ENCODE assay signal across 8 cellular contexts in the genomic region with DNA sequence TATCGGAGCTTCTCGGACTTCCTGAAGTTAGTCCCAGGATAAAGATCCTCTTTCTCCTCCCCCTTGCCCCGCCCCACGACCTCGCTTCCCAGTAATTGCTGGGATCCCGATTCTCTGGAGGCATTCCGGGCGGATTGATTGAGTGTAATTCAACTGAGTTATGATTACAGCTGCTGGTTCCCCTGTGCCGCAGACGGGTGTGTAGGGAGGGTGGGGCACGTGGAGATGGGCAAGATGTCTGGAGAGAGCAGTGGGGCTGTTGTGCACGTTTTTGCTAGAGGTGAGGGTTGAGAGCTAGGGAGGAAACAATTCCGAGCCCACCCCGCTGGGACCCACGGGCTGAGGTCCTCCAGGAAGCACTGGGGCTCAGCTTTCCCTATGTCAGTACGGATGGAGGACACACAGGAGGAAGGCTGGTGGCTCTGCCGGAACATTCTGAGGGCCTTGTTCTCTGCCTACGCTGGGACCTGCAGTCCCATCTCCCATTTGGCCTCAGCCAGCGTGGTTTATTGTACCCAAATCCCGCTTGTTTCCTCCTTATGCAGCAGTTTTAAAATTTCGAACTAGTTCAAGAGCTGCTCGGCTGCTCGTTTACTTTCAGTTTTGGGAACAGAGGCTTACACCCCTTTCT. TPM values are rescaled to one million over a fixed set of nuclear protein-coding genes. Genes with fewer than 3 reads are reported as not detected.
A peak's percentile ranks its signal among the peaks of the same experiment; 100 is the strongest.
DNase-seq lines count a peak whose midpoint lies in the region; ATAC-seq and TF ChIP-seq lines count a peak whose summit lies in the region.

No MANE protein-coding gene starts in this region.

- no peak for DNase-seq in activated T-cell treated with anti-CD3 and anti-CD28 coated beads, Interleukin-2, amount 50 U/mL, for 4 hours
- DNase-seq in activated T-cell treated with anti-CD3 and anti-CD28 coated beads for 4 hours (no peak), lower lobe of right lung (no peak), type B pancreatic cell (ENCODE audit: extremely low spot score, unreplicated experiment) (no peak), HK-2 (ENCODE audit: unreplicated experiment) (no peak), GM19238 (ENCODE audit: insufficient read length, low spot score) (no peak), NCI-H128 (lab: John Stamatoyannopoulos, UW; ENCODE audit: unreplicated experiment) (no peak)
- peak; percentile 10 for DNase-seq in activated naive CD8-positive, alpha-beta T cell treated with anti-CD3 and anti-CD28 coated beads for 36 hours

- intact Hi-C loops in lower lobe of right lung (cut with DNase I) = no loop called here

- peak; percentile 13 to 27 for ATAC-seq in activated T-cell treated with anti-CD3 and anti-CD28 coated beads, Interleukin-2, amount 50 U/mL, for 4 hours
- no peak for ATAC-seq in lower lobe of right lung

- H3K4me3 Mint-ChIP-seq in activated T-cell treated with anti-CD3 and anti-CD28 coated beads, Interleukin-2, amount 50 U/mL, for 4 hours = peak overlapping the region; percentile 82
- H3K4me3 Mint-ChIP-seq in activated naive CD8-positive, alpha-beta T cell treated with anti-CD3 and anti-CD28 coated beads for 36 hours = peak overlapping the region; percentile 75
- H3K4me3 Mint-ChIP-seq in type B pancreatic cell = peak overlapping the region; percentile 78

- no peak overlapping the region for H3K27ac ChIP-seq in lower lobe of right lung

- TF ChIP-seq CTCF in lower lobe of right lung (IDR thresholded peaks at IDR 0.05) (no peak), type B pancreatic cell (conservative IDR thresholded peaks at IDR 0.05) (no peak)

- H3K27me3 Mint-ChIP-seq in activated T-cell treated with anti-CD3 and anti-CD28 coated beads, Interleukin-2, amount 50 U/mL, for 4 hours (ENCODE audit: low read depth) = peaks cover 90% of the 10 kb centered on the region
- H3K27me3 Mint-ChIP-seq in activated naive CD8-positive, alpha-beta T cell treated with anti-CD3 and anti-CD28 coated beads for 36 hours = peaks cover 96% of the 10 kb centered on the region
- H3K27me3 Mint-ChIP-seq in type B pancreatic cell = peaks cover 94% of the 10 kb centered on the region

- H3K27me3 ChIP-seq in lower lobe of right lung (ENCODE audit: low read depth) = peaks cover 100% of the 10 kb centered on the region

- H3K36me3 Mint-ChIP-seq in activated T-cell treated with anti-CD3 and anti-CD28 coated beads, Interleukin-2, amount 50 U/mL, for 4 hours (ENCODE audit: insufficient read depth) = peaks cover 3% of the 10 kb centered on the region
- H3K36me3 Mint-ChIP-seq in activated naive CD8-positive, alpha-beta T cell treated with anti-CD3 and anti-CD28 coated beads for 36 hours = peaks cover 9% of the 10 kb centered on the region
- peaks cover 5% of the 10 kb centered on the region for H3K36me3 Mint-ChIP-seq in type B pancreatic cell

- H3K4me1 Mint-ChIP-seq in activated T-cell treated with anti-CD3 and anti-CD28 coated beads, Interleukin-2, amount 50 U/mL, for 4 hours (ENCODE audit: low read depth) = peaks cover 53% of the 10 kb centered on the region
- H3K4me1 Mint-ChIP-seq in activated naive CD8-positive, alpha-beta T cell treated with anti-CD3 and anti-CD28 coated beads for 36 hours = peaks cover 53% of the 10 kb centered on the region
- peaks cover 38% of the 10 kb centered on the region for H3K4me1 Mint-ChIP-seq in type B pancreatic cell (ENCODE audit: unreplicated experiment)

- H3K4me1 ChIP-seq in lower lobe of right lung = peaks cover 55% of the 10 kb centered on the region

- no peak overlapping the region for H3K27ac Mint-ChIP-seq in activated naive CD8-positive, alpha-beta T cell treated with anti-CD3 and anti-CD28 coated beads for 36 hours
- peak overlapping the region; percentile 55 for H3K27ac Mint-ChIP-seq in type B pancreatic cell

- no peaks in the 10 kb centered on the region for H3K9me3 ChIP-seq in lower lobe of right lung

- no peaks in the 10 kb centered on the region for H3K36me3 ChIP-seq in lower lobe of right lung

- peak overlapping the region; percentile 59 for H3K4me3 ChIP-seq in lower lobe of right lung

- H3K9me3 Mint-ChIP-seq in activated T-cell treated with anti-CD3 and anti-CD28 coated beads, Interleukin-2, amount 50 U/mL, for 4 hours = no peaks in the 10 kb centered on the region
- H3K9me3 Mint-ChIP-seq in activated naive CD8-positive, alpha-beta T cell treated with anti-CD3 and anti-CD28 coated beads for 36 hours = peaks cover 10% of the 10 kb centered on the region
- peaks cover 3% of the 10 kb centered on the region for H3K9me3 Mint-ChIP-seq in type B pancreatic cell

RNA-seq across cellular contexts. Expression of a gene that starts 2.4 kb away (rescaled TPM):
- not detected for total RNA-seq in activated T-cell treated with anti-CD3 and anti-CD28 coated beads, Interleukin-2, amount 50 U/mL, for 4 hours
- total RNA-seq in activated naive CD8-positive, alpha-beta T cell treated with anti-CD3 and anti-CD28 coated beads for 36 hours = not detected
- 0.86 TPM for total RNA-seq in lower lobe of right lung
- 11.4 and 18.8 TPM in 2 replicates for total RNA-seq in type B pancreatic cell (ENCODE audit: low replicate concordance)

Comparison
In these comparisons a context has a peak if more than half of its experiments do, and no peak if none do; other contexts are left out.
1. ATAC-seq: peak in activated T-cell treated with anti-CD3 and anti-CD28 coated beads, Interleukin-2, amount 50 U/mL, for 4 hours (2 of 2); none in lower lobe of right lung (0 of 2).
2. Peak in every context shown above with its lines, with median percentiles within 50 percentile points of each other: H3K4me3 Mint-ChIP-seq.